In the genomic region with DNA sequence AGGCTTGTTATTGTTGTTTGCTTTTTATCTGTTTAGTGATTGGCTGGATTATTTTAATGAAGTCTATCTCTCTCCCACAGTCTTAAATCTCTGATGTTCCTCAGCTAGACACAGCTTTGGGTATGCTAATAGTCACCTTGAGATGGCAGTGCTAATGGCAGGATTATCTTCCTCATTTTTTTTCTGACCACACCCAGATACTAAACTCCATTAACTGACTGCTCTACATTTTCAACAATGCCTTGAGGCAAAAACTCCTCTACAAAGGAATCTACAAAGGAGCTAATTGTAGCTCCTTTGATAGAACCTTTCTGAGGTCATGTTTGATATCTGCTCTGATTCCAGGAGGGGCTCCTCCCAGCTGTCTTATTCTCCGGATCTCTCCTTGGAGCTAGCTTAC, we compare ENCODE assay signal across 19 cellular contexts.
DNase-seq lines count a peak whose midpoint lies in the region; ATAC-seq, FAIRE-seq and TF ChIP-seq lines count a peak whose summit lies in the region.
"Had no signal": no experiment of that assay in that cellular context is flagged by ENCODE, and none has a peak within 500 bp of the region (broad histone marks: within the 10 kb centered on the region; RNA-seq: fewer than 3 reads in every experiment).

No MANE protein-coding gene starts in this region.

- H3K27me3 ChIP-seq in bronchial epithelial cell (ENCODE audit: control insufficient read depth, insufficient read depth, low read length) (no peaks in the 10 kb centered on the region), endodermal cell (ENCODE audit: control insufficient read depth, insufficient read depth, low read length, poor library complexity, severe bottlenecking) (no peaks in the 10 kb centered on the region)

- no peak overlapping the region for H3K9ac ChIP-seq in endodermal cell (ENCODE audit: extremely low read depth, low read length, poor library complexity, severe bottlenecking)
- H3K9ac ChIP-seq: GM23248 had no signal

- H3K27me3 Mint-ChIP-seq in memory B cell (no peaks in the 10 kb centered on the region), endodermal cell (ENCODE audit: insufficient read depth) (no peaks in the 10 kb centered on the region)
- H3K27me3 Mint-ChIP-seq in activated naive CD4-positive, alpha-beta T cell treated with anti-CD3 and anti-CD28 coated beads, Interleukin-2, amount 10 ng/mL, durations not matched to agents 7 days and 5 days = no peaks in the 10 kb centered on the region

- no peak for FAIRE-seq in bronchial epithelial cell (lab: Jason Lieb, UNC)

- H3K27ac ChIP-seq in endodermal cell (ENCODE audit: low read depth, low read length) = no peak overlapping the region
- H3K27ac ChIP-seq: GM23248 had no signal

- CTCF ChIA-PET in activated naive CD4-positive, alpha-beta T cell treated with anti-CD3 and anti-CD28 coated beads, Interleukin-2, amount 10 ng/mL, durations not matched to agents 7 days and 5 days (lab: Charles Lee) = no interaction called here

- WGBS in endodermal cell (ENCODE audit: insufficient coverage in 1 of 2, insufficient read length in 1 of 2), 2 experiments = 86% methylated on average over 1 of the region's 1 CpG; no CpG with 5 or more reads in 1 of the 2 experiments

- H3K27ac Mint-ChIP-seq in memory B cell (peak overlapping the region; percentile 76), endodermal cell (no peak overlapping the region)
- no peak overlapping the region for H3K27ac Mint-ChIP-seq in activated naive CD4-positive, alpha-beta T cell treated with anti-CD3 and anti-CD28 coated beads, Interleukin-2, amount 10 ng/mL, durations not matched to agents 7 days and 5 days

- no peak overlapping the region for H3K4me3 Mint-ChIP-seq in memory B cell
- no peak overlapping the region for H3K4me3 Mint-ChIP-seq in activated naive CD4-positive, alpha-beta T cell treated with anti-CD3 and anti-CD28 coated beads, Interleukin-2, amount 10 ng/mL, durations not matched to agents 7 days and 5 days
- H3K4me3 Mint-ChIP-seq in endodermal cell = no peak overlapping the region

- ATAC-seq in memory B cell (ENCODE audit: low read depth) = no peak
- ATAC-seq: HCT116, Panc1, Right ventricle myocardium inferior had no signal

- peaks cover 1% of the 10 kb centered on the region for H3K36me3 ChIP-seq in bronchial epithelial cell (ENCODE audit: control insufficient read depth, insufficient read depth, low read length)
- peaks cover 9% of the 10 kb centered on the region for H3K36me3 ChIP-seq in endodermal cell (ENCODE audit: control insufficient read depth, insufficient read depth, low read length)

- no peaks in the 10 kb centered on the region for H3K9me3 Mint-ChIP-seq in memory B cell
- no peaks in the 10 kb centered on the region for H3K9me3 Mint-ChIP-seq in activated naive CD4-positive, alpha-beta T cell treated with anti-CD3 and anti-CD28 coated beads, Interleukin-2, amount 10 ng/mL, durations not matched to agents 7 days and 5 days
- peaks cover 16% of the 10 kb centered on the region for H3K9me3 Mint-ChIP-seq in endodermal cell

- H3K36me3 Mint-ChIP-seq in memory B cell = peaks cover 33% of the 10 kb centered on the region
- H3K36me3 Mint-ChIP-seq in activated naive CD4-positive, alpha-beta T cell treated with anti-CD3 and anti-CD28 coated beads, Interleukin-2, amount 10 ng/mL, durations not matched to agents 7 days and 5 days = peaks cover 5% of the 10 kb centered on the region
- peaks cover 32% of the 10 kb centered on the region for H3K36me3 Mint-ChIP-seq in endodermal cell (ENCODE audit: low read depth)

- H3K4me3 ChIP-seq in bronchial epithelial cell (ENCODE audit: low read depth, low read length) (no peak overlapping the region), endodermal cell (ENCODE audit: low read length) (no peak overlapping the region)
- H3K4me3 ChIP-seq: GM23248 had no signal

- DNase-seq in ELF-1 (ENCODE audit: low read depth, low spot score) (peak; percentile 16), NCI-H226 (peak; percentile 4), bronchial epithelial cell (ENCODE audit: low read depth) (peak; percentile 17), memory B cell (ENCODE audit: low spot score in 2 of 2) (no peak), NCI-H1694 (lab: John Stamatoyannopoulos, UW) (no peak), endodermal cell (no peak)
- DNase-seq in activated naive CD4-positive, alpha-beta T cell treated with anti-CD3 and anti-CD28 coated beads, Interleukin-2, amount 10 ng/mL, durations not matched to agents 7 days and 5 days = no peak
- no peak for DNase-seq in activated CD4-positive, alpha-beta T cell treated with anti-CD3 and anti-CD28 coated beads, Interleukin-2, amount 50 U/mL, for 48 hours
- DNase-seq: ACHN, C1 segment of cervical spinal cord, DMS79, GM23248, NCI-H187, NCI-H2107, NCI-H510A treated with DMSO at 0.1 percent for 48 hours, NCI-H82 had no signal

- no peak for TF ChIP-seq CTCF in bronchial epithelial cell (IDR thresholded peaks at IDR 0.05; ENCODE audit: insufficient read depth, low read length, severe bottlenecking)
- TF ChIP-seq CTCF in endodermal cell (conservative IDR thresholded peaks at IDR 0.05) = no peak

- no peaks in the 10 kb centered on the region for H3K4me1 ChIP-seq in endodermal cell (ENCODE audit: control insufficient read depth, insufficient read depth, low read length)

- H3K9me3 ChIP-seq in endodermal cell (ENCODE audit: control insufficient read depth, low read length) = peaks cover 18% of the 10 kb centered on the region

- H3K4me1 Mint-ChIP-seq in memory B cell = peaks cover 4% of the 10 kb centered on the region
- no peaks in the 10 kb centered on the region for H3K4me1 Mint-ChIP-seq in activated naive CD4-positive, alpha-beta T cell treated with anti-CD3 and anti-CD28 coated beads, Interleukin-2, amount 10 ng/mL, durations not matched to agents 7 days and 5 days
- peaks cover 26% of the 10 kb centered on the region for H3K4me1 Mint-ChIP-seq in endodermal cell

Comparison
In these comparisons a context has a peak if more than half of its experiments do, and no peak if none do; other contexts are left out.
1. DNase-seq: peak in ELF-1 (single experiment), NCI-H226 (single experiment) and bronchial epithelial cell (single experiment); none in memory B cell (0 of 2), NCI-H1694 (single experiment), activated naive CD4-positive, alpha-beta T cell treated with anti-CD3 and anti-CD28 coated beads, Interleukin-2, amount 10 ng/mL, durations not matched to agents 7 days and 5 days (single experiment), activated CD4-positive, alpha-beta T cell treated with anti-CD3 and anti-CD28 coated beads, Interleukin-2, amount 50 U/mL, for 48 hours (0 of 2) and endodermal cell (single experiment).